Comparison of ENCODE assay signal across 8 cellular contexts in the genomic region with DNA sequence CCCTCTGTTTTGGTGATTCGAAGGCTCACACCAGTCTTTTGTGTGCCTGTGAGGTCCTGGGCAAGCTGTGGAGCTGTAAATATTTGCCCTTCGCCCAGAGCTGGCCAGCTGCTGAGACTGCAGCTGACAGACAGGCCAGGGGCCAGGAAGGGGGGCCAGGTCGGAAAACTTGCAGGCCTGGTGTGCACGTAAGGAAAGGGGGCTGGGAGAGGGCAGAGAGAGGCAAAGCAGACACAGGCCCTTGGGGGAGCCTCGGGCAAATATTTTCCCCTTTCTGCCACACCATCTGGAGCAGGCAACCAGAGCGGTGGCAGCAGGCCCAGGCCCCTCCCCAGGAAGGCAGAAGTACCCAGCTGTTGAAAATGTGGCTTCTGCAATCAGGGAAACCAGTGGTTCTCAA. TPM values are rescaled to one million over a fixed set of nuclear protein-coding genes. Genes with fewer than 3 reads are reported as not detected.
A peak's percentile ranks its signal among the peaks of the same experiment; 100 is the strongest.
DNase-seq lines count a peak whose midpoint lies in the region; ATAC-seq and TF ChIP-seq lines count a peak whose summit lies in the region.

No MANE protein-coding gene starts in this region.

- no peak for ATAC-seq in HG03025 (IDR thresholded peaks at IDR 0.05; ENCODE audit: low FRiP score, unreplicated experiment)
- ATAC-seq in GM21367 (IDR thresholded peaks at IDR 0.05; ENCODE audit: unreplicated experiment): no peak

- H3K4me2 ChIP-seq in osteoblast (ENCODE audit: insufficient read depth, low read length): peak overlapping the region; percentile 90

- peaks cover 66% of the 10 kb centered on the region for H3K79me2 ChIP-seq in osteoblast (ENCODE audit: insufficient read depth, low read length)

- peak overlapping the region; percentile 79 for H2AFZ ChIP-seq in osteoblast (ENCODE audit: low read length)

- TF ChIP-seq CTCF in fibroblast of mammary gland (conservative IDR thresholded peaks at IDR 0.05; ENCODE audit: control insufficient read depth, insufficient read depth, low read depth, low read length): no peak
- TF ChIP-seq CTCF in osteoblast (IDR thresholded peaks at IDR 0.05; ENCODE audit: extremely low read depth, low read depth, low read length): no peak

- H3K9me3 ChIP-seq in osteoblast (ENCODE audit: low read depth, low read length): no peaks in the 10 kb centered on the region

- DNase-seq in Caki2 (ENCODE audit: low read depth) (peak; percentile 2), NCI-H748 (lab: John Stamatoyannopoulos, UW; ENCODE audit: unreplicated experiment) (peak; percentile 86), fibroblast of mammary gland (ENCODE audit: low read depth) (peak; percentile 30), osteoblast (ENCODE audit: insufficient read length, low spot score, missing footprints) (peak; percentile 82), LoVo (ENCODE audit: low spot score) (no peak), T-helper 1 cell (no peak)

- H3K36me3 ChIP-seq in osteoblast (ENCODE audit: insufficient read depth, low read length): no peaks in the 10 kb centered on the region

- H3K4me3 ChIP-seq in fibroblast of mammary gland (ENCODE audit: control insufficient read depth, low read depth, low read length) (peak overlapping the region; percentile 67), osteoblast (ENCODE audit: insufficient read depth, low read length) (peak overlapping the region; percentile 76)

- H3K4me1 ChIP-seq in osteoblast (ENCODE audit: insufficient read depth, low read length): peaks cover 44% of the 10 kb centered on the region

- peak overlapping the region; percentile 24 for H3K27ac ChIP-seq in osteoblast (ENCODE audit: low read depth, low read length)

- no peaks in the 10 kb centered on the region for H4K20me1 ChIP-seq in osteoblast (ENCODE audit: insufficient read depth, low read length)

- in situ Hi-C loops in Caki2 (cut with HindIII; ENCODE audit: low pct_unique_long_range_greater_than_20kb, low sequenced_read_pairs): no loop called here

- no peaks in the 10 kb centered on the region for H3K27me3 ChIP-seq in osteoblast (ENCODE audit: insufficient read depth, low read length)

RNA-seq across cellular contexts. Expression of a gene that starts 2.6 kb away (rescaled TPM):
- total RNA-seq in Caki2 (2014; rRNA removed; shearing (Covaris generic); ENCODE audit: low replicate concordance): 1.4 and 44.8 TPM in 2 replicates
- 18.3 and 26.4 TPM in 2 replicates for total RNA-seq in osteoblast

Comparison
In these comparisons a context has a peak if more than half of its experiments do, and no peak if none do; other contexts are left out.
1. DNase-seq: peak in Caki2 (single experiment), NCI-H748 (single experiment), fibroblast of mammary gland (single experiment) and osteoblast (single experiment); none in LoVo (single experiment) and T-helper 1 cell (0 of 5).